In the genomic region with DNA sequence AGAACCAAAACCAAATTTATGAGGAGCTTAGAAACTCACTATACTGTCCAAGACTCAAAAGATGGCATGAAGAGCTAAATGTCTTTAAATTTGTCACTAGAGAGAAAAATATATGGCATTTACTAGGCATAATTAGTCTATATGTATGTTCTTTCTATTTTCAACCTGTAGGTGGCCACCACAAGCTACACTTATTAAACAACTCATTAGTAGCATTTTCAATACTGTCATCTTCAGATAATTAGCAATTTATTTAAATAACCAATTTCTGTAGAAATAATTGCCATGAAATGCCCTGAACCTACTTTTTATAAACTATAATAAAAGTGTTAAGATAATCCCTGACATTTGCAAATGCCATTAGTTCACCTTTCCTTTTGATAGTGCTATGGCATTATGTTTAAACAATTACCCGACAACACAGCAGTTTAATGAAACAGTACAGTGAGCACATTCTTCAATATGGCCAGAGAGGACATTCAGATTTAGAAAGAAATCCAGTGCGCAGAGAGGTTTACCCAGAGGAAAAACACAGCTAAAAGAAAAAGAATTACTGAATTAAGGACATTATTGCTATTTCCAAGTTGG, we compare ENCODE assay signal across 9 cellular contexts.
A peak's percentile ranks its signal among the peaks of the same experiment; 100 is the strongest.
DNase-seq lines count a peak whose midpoint lies in the region; ATAC-seq and TF ChIP-seq lines count a peak whose summit lies in the region.
"Had no signal": no experiment of that assay in that cellular context is flagged by ENCODE, and none has a peak within 500 bp of the region (broad histone marks: within the 10 kb centered on the region; RNA-seq: fewer than 3 reads in every experiment).

No MANE protein-coding gene starts in this region.

- H3K23ac ChIP-seq in IMR-90 (ENCODE audit: low read depth, low read length): no peak overlapping the region

- H2AK9ac ChIP-seq in IMR-90 (replicated peaks; ENCODE audit: low read depth, low read length, poor library complexity): no peak overlapping the region

- H3K36me3 Mint-ChIP-seq in brain (no peaks in the 10 kb centered on the region), osteocyte (ENCODE audit: unreplicated experiment) (peaks cover 7% of the 10 kb centered on the region)

- in situ Hi-C loops in GM13976 (cut with MboI; ENCODE audit: low sequenced_read_pairs, unreplicated experiment): no loop called here
- in situ Hi-C loops in IMR-90 (cut with MboI; ENCODE audit: low sequenced_read_pairs): loop anchor here (25.0 kb wide), 2 partner anchors 568 to 1218 kb away; no protein-coding TSS in a partner anchor

- H3K79me1 ChIP-seq in IMR-90 (ENCODE audit: low read depth in 1 of 2, low read length in 2 of 2): no peaks in the 10 kb centered on the region

- intact Hi-C loops in IMR-90 (cut with micrococcal nuclease): loop anchor here (1.0 to 5.0 kb wide), 2 partner anchors 578 to 1221 kb away; no protein-coding TSS in a partner anchor

- no peak overlapping the region for H2AK5ac ChIP-seq in IMR-90 (ENCODE audit: low read depth, low read length)

- no peak overlapping the region for H4K91ac ChIP-seq in IMR-90 (ENCODE audit: insufficient read depth, low read depth, low read length)

- CTCF ChIA-PET in IMR-90 (lab: Yijun Ruan, JAX): interaction anchor here (0.6 to 1.3 kb wide), 8 partner anchors 14 to 852 kb away, joined by 3 to 5 read pairs (median 3); no protein-coding TSS in a partner anchor

- H3K9me3 Mint-ChIP-seq in brain (peaks cover 0 to 10% (median 3%) of the 10 kb centered on the region in 5 experiments), osteocyte (ENCODE audit: unreplicated experiment) (peaks cover 10% of the 10 kb centered on the region)

- no peaks in the 10 kb centered on the region for H3K9me3 ChIP-seq in IMR-90 (ENCODE audit: control insufficient read depth, insufficient read depth, low read length)

- H3K27ac Mint-ChIP-seq in brain: peak overlapping the region in 1 of 5 experiments; percentile 28
- H3K27ac Mint-ChIP-seq in osteocyte (ENCODE audit: unreplicated experiment): no peak overlapping the region
- H3K27ac Mint-ChIP-seq: activated naive CD8-positive, alpha-beta T cell had no signal

- 0 out of 2 replicates have a peak, but pooled peaks have one; percentile 51 for ATAC-seq in IMR-90 (ENCODE audit: low read depth)
- no peak for ATAC-seq in HG03571 (IDR thresholded peaks at IDR 0.05; ENCODE audit: unreplicated experiment)

- TF ChIP-seq CTCF in 22Rv1 (IDR thresholded peaks at IDR 0.05): peak; percentile 70
- peak; percentile 29 for TF ChIP-seq CTCF in GM13976 (IDR thresholded peaks at IDR 0.05; ENCODE audit: borderline replicate concordance, control extremely low read depth, extremely low read depth, insufficient read depth, missing control alignments)
- peak; percentile 55 for TF ChIP-seq CTCF in IMR-90 (conservative IDR thresholded peaks at IDR 0.05; ENCODE audit: low read depth, low read length)
- TF ChIP-seq CTCF in brain (conservative IDR thresholded peaks at IDR 0.05): peak; percentile 60 to 68
- TF ChIP-seq CTCF in osteocyte (IDR thresholded peaks at IDR 0.05): peak; percentile 62

- no peak overlapping the region for H2BK5ac ChIP-seq in IMR-90 (ENCODE audit: low read depth, low read length, poor library complexity, severe bottlenecking)

- H3K9me1 ChIP-seq in IMR-90 (ENCODE audit: insufficient read depth, low read length): no peaks in the 10 kb centered on the region

- H3K27me3 Mint-ChIP-seq in brain (no peaks in the 10 kb centered on the region), osteocyte (ENCODE audit: unreplicated experiment) (no peaks in the 10 kb centered on the region)
- H3K27me3 Mint-ChIP-seq: activated naive CD8-positive, alpha-beta T cell had no signal

- H3K36me3 ChIP-seq in IMR-90 (ENCODE audit: control insufficient read depth, insufficient read depth, low read length): no peaks in the 10 kb centered on the region

- no peak overlapping the region for H2BK120ac ChIP-seq in IMR-90 (ENCODE audit: low read depth, low read length)

- no peak overlapping the region for H3K14ac ChIP-seq in IMR-90 (replicated peaks; ENCODE audit: low read depth, low read length)

- no peak overlapping the region for H4K5ac ChIP-seq in IMR-90 (ENCODE audit: low read depth, low read length)

- H4K8ac ChIP-seq in IMR-90 (ENCODE audit: low read depth in 2 of 2, low read length in 2 of 2): no peak overlapping the region

- no peak overlapping the region for H3K4ac ChIP-seq in IMR-90 (ENCODE audit: low read depth, low read length)

- no peak overlapping the region for H2AFZ ChIP-seq in IMR-90 (replicated peaks; ENCODE audit: low read length, poor library complexity)

- H3K56ac ChIP-seq in IMR-90 (ENCODE audit: extremely low read depth, insufficient read depth, low read length): no peak overlapping the region

- no peak overlapping the region for H2BK15ac ChIP-seq in IMR-90 (ENCODE audit: low read depth, low read length)

- H3K4me1 Mint-ChIP-seq in brain: peaks cover 22% of the 10 kb centered on the region
- H3K4me1 Mint-ChIP-seq in osteocyte (ENCODE audit: unreplicated experiment): peaks cover 12% of the 10 kb centered on the region

- POLR2A ChIA-PET in IMR-90 (lab: Charles Lee; ENCODE audit: unreplicated experiment): no interaction called here

- no peaks in the 10 kb centered on the region for H3K4me1 ChIP-seq in IMR-90 (ENCODE audit: control insufficient read depth, insufficient read depth, low read length)

- no peak overlapping the region for H3K18ac ChIP-seq in IMR-90 (ENCODE audit: low read depth, low read length)

- BruUV-seq in IMR-90 (replicated peaks; lab: Mats Ljungman, UMichigan): no TSS peak

- H3K4me2 ChIP-seq in IMR-90 (ENCODE audit: low read depth, low read length): no peak overlapping the region

- H4K20me1 ChIP-seq in IMR-90 (ENCODE audit: insufficient read depth, low read length): no peaks in the 10 kb centered on the region

- peak; percentile 63 for TF ChIP-seq RAD21 in IMR-90 (IDR thresholded peaks at IDR 0.05; ENCODE audit: low read length)

- no peak overlapping the region for H3K27ac ChIP-seq in 22Rv1
- H3K27ac ChIP-seq in IMR-90 (ENCODE audit: insufficient read depth, low read length): no peak overlapping the region

- no peak overlapping the region for H3K4me3 ChIP-seq in IMR-90 (ENCODE audit: insufficient read depth, low read depth, low read length)

- no peaks in the 10 kb centered on the region for H3K27me3 ChIP-seq in IMR-90 (ENCODE audit: control insufficient read depth, insufficient read depth, low read length)

- H2BK20ac ChIP-seq in IMR-90 (ENCODE audit: low read depth, low read length): no peak overlapping the region

- H3K4me3 Mint-ChIP-seq in brain (no peak overlapping the region), osteocyte (ENCODE audit: unreplicated experiment) (no peak overlapping the region)
- H3K4me3 Mint-ChIP-seq: activated naive CD8-positive, alpha-beta T cell had no signal

- 100% methylated on average over 1 of the region's 2 CpGs; no CpG with 5 or more reads in 1 of the 2 experiments for WGBS in IMR-90 (ENCODE audit: extremely low coverage in 2 of 2, insufficient read length in 1 of 2), 2 experiments

- dilution Hi-C loops in IMR-90 (cut with HindIII; ENCODE audit: low sequenced_read_pairs, unreplicated experiment): no loop called here

- H3K9ac ChIP-seq in IMR-90 (ENCODE audit: low read depth, low read length): no peak overlapping the region

- TF ChIP-seq POLR2A in IMR-90 (IDR thresholded peaks at IDR 0.05; ENCODE audit: low read depth, low read length): no peak

- peak; percentile 11 for DNase-seq in GM13976 (ENCODE audit: low spot score)
- peak; percentile 29 for DNase-seq in IMR-90
- no peak for DNase-seq in osteocyte (ENCODE audit: extremely low spot score, unreplicated experiment)
- DNase-seq in GF-D8 (lab: John Stamatoyannopoulos, UW): no peak
- no peak for DNase-seq in activated T-cell treated with anti-CD3 and anti-CD28 coated beads for 4 hours

TF ChIP-seq in IMR-90, 13 proteins besides CTCF, POLR2A, EP300 and RAD21:
- TF ChIP-seq SMC3 (IDR thresholded peaks at IDR 0.05; ENCODE audit: low read depth, low read length) (peak; percentile 52), FOS (IDR thresholded peaks at IDR 0.05; ENCODE audit: low read depth, low read length) (no peak)

Comparison
In these comparisons a context has a peak if more than half of its experiments do, and no peak if none do; other contexts are left out.
1. DNase-seq: peak in GM13976 (single experiment) and IMR-90 (single experiment); none in osteocyte (single experiment), GF-D8 (single experiment) and activated T-cell treated with anti-CD3 and anti-CD28 coated beads for 4 hours (single experiment).
2. Peak in every context shown above with its lines, with median percentiles within 50 percentile points of each other: CTCF ChIP-seq.